30 cellular contexts compared by ENCODE assay signal in genomic region chr21:34035619-34036354, GRCh38. TPM values are rescaled to one million over a fixed set of nuclear protein-coding genes. Genes with fewer than 3 reads are reported as not detected.
DNase-seq lines count a peak whose midpoint lies in the region; ATAC-seq, FAIRE-seq and TF ChIP-seq lines count a peak whose summit lies in the region.
"Had no signal": no experiment of that assay in that cellular context is flagged by ENCODE, and none has a peak within 500 bp of the region (broad histone marks: within the 10 kb centered on the region; RNA-seq: fewer than 3 reads in every experiment).

No MANE protein-coding gene starts in this region.

- H4K20me1 ChIP-seq in HepG2 (ENCODE audit: insufficient read depth, low read length): no peaks in the 10 kb centered on the region
- no peaks in the 10 kb centered on the region for H4K20me1 ChIP-seq in K562 (replicated peaks; ENCODE audit: control insufficient read depth, insufficient read depth, low read length)
- H4K20me1 ChIP-seq in keratinocyte (ENCODE audit: control insufficient read depth, extremely low read depth, insufficient read depth, low read length): no peaks in the 10 kb centered on the region

- CTCF ChIA-PET in HepG2 (lab: Yijun Ruan, JAX; ENCODE audit: low intra/inter-chr PET ratio, low total read pairs) (no interaction called here), K562 (lab: Yijun Ruan, JAX; ENCODE audit: low intra/inter-chr PET ratio) (no interaction called here)

- H3K4me1 ChIP-seq in HepG2 (ENCODE audit: insufficient read depth, low read length) (peaks cover 54% of the 10 kb centered on the region), right lobe of liver (peaks cover 0 to 17% (median 3%) of the 10 kb centered on the region in 4 donors), K562 (replicated peaks in 1 of 2; ENCODE audit: control insufficient read depth in 2 of 2, insufficient read depth in 2 of 2, low read length in 2 of 2) (peaks cover 0 to 4% of the 10 kb centered on the region in 2 experiments; a peak in 3 of 5 replicates), keratinocyte (ENCODE audit: control insufficient read depth, extremely low read depth, insufficient read depth, low read length) (peaks cover 30% of the 10 kb centered on the region), BE2C (no peaks in the 10 kb centered on the region), pancreas (no peaks in the 10 kb centered on the region)
- H3K4me1 ChIP-seq: gastrocnemius medialis, right atrium auricular region, testis had no signal

- BruUV-seq in HepG2 (replicated peaks; lab: Mats Ljungman, UMichigan) (no TSS peak), K562 (replicated peaks; lab: Mats Ljungman, UMichigan) (no TSS peak)

- H3K9ac ChIP-seq in HepG2 (ENCODE audit: insufficient read depth, low read depth, low read length) (no peak overlapping the region), K562 (ENCODE audit: insufficient read depth in 1 of 2, low read depth in 2 of 2, low read length in 2 of 2) (no peak overlapping the region), keratinocyte (ENCODE audit: control insufficient read depth, extremely low read depth, insufficient read depth, low read length) (no peak overlapping the region)

- H3K27ac ChIP-seq in HepG2 (ENCODE audit: extremely low read length, insufficient read depth, low read length) (no peak overlapping the region), right lobe of liver (no peak overlapping the region), K562 (ENCODE audit: extremely low read depth, low read depth, low read length) (no peak overlapping the region), keratinocyte (ENCODE audit: control insufficient read depth, insufficient read depth, low read length) (peak overlapping the region; percentile 65), substantia nigra (ENCODE audit: low read depth, low read length, poor library complexity, severe bottlenecking) (no peak overlapping the region), pancreas (no peak overlapping the region)
- H3K27ac ChIP-seq: gastrocnemius medialis, right atrium auricular region, testis had no signal

- H3K27me3 ChIP-seq in HepG2 (ENCODE audit: control insufficient read depth in 1 of 2, insufficient read depth in 2 of 2, low read length in 2 of 2) (peaks cover 1 to 16% of the 10 kb centered on the region in 2 experiments; a peak in 3 of 5 replicates), right lobe of liver (no peaks in the 10 kb centered on the region), K562 (ENCODE audit: control insufficient read depth in 2 of 2, insufficient read depth in 2 of 2, low read length in 2 of 2) (peaks cover 8 to 21% of the 10 kb centered on the region in 2 experiments; a peak in 4 of 5 replicates), keratinocyte (ENCODE audit: control insufficient read depth, extremely low read depth, insufficient read depth, low read length) (no peaks in the 10 kb centered on the region), BE2C (peaks cover 23% of the 10 kb centered on the region), pancreas (no peaks in the 10 kb centered on the region)
- H3K27me3 ChIP-seq: gastrocnemius medialis, right atrium auricular region, testis had no signal

- no peaks in the 10 kb centered on the region for H3K9me3 ChIP-seq in HepG2 (ENCODE audit: low read length)
- no peaks in the 10 kb centered on the region for H3K9me3 ChIP-seq in right lobe of liver
- H3K9me3 ChIP-seq in K562 (replicated peaks; ENCODE audit: control insufficient read depth, insufficient read depth, low read depth, low read length): no peaks in the 10 kb centered on the region
- H3K9me3 ChIP-seq in keratinocyte (ENCODE audit: control insufficient read depth, low read depth, low read length): no peaks in the 10 kb centered on the region
- H3K9me3 ChIP-seq in BE2C: no peaks in the 10 kb centered on the region
- no peaks in the 10 kb centered on the region for H3K9me3 ChIP-seq in pancreas
- H3K9me3 ChIP-seq: gastrocnemius medialis, right atrium auricular region, testis had no signal

- TF ChIP-seq CTCF in HepG2 (CRISPR knock-in tag; IDR thresholded peaks at IDR 0.05) (no peak), right lobe of liver (IDR thresholded peaks at IDR 0.05) (no peak), K562 (IDR thresholded peaks at IDR 0.05 in 2 of 3, conservative IDR thresholded peaks at IDR 0.05 in 1 of 3; ENCODE audit: insufficient read depth in 2 of 3, low read depth in 1 of 3, low read length in 3 of 3) (no peak), keratinocyte (optimal IDR thresholded peaks at IDR 0.05 in 1 of 3, IDR thresholded peaks at IDR 0.05 in 1 of 3, conservative IDR thresholded peaks at IDR 0.05 in 1 of 3; ENCODE audit: extremely low read depth in 1 of 3, insufficient read depth in 2 of 3, low read length in 3 of 3) (no peak), BE2C (IDR thresholded peaks at IDR 0.05; ENCODE audit: low read depth, low read length) (no peak), pancreas (IDR thresholded peaks at IDR 0.05) (no peak)

- FAIRE-seq in HepG2 (lab: Jason Lieb, UNC) (no peak), K562 (lab: Jason Lieb, UNC) (no peak), keratinocyte (lab: Jason Lieb, UNC) (peak; percentile 91), pancreas (lab: Jason Lieb, UNC) (no peak)
- FAIRE-seq: astrocyte, GM12878, urothelium cell line had no signal

- ATAC-seq in HepG2 (no peak), right lobe of liver (no peak), K562 (no peak), pancreas (no peak)
- ATAC-seq: gastrocnemius medialis, GM12878, left cardiac atrium, Panc1, T-helper 17 cell had no signal

- WGBS in HepG2 (ENCODE audit: low lambda C conversion rate): 66% methylated on average over 8 of the region's 8 CpGs
- 100% methylated on average over 7 of the region's 8 CpGs for WGBS in right lobe of liver (ENCODE audit: insufficient coverage, low coverage, low lambda C conversion rate, missing lambda C conversion rate)
- 29% methylated on average over 8 of the region's 8 CpGs for WGBS in K562 (ENCODE audit: insufficient coverage, low coverage, missing lambda C conversion rate)
- 77 to 83% methylated on average over 8 of the region's 8 CpGs for WGBS in pancreas, 2 donors

- TF ChIP-seq RAD21 in HepG2 (CRISPR knock-in tag; IDR thresholded peaks at IDR 0.05) (no peak), K562 (CRISPR knock-in tag; conservative IDR thresholded peaks at IDR 0.05 in 1 of 2, IDR thresholded peaks at IDR 0.05 in 1 of 2) (no peak)

- TF ChIP-seq EP300 in HepG2 (IDR thresholded peaks at IDR 0.05; ENCODE audit: low read depth in 2 of 2, low read length in 2 of 2): no peak
- no peak for TF ChIP-seq EP300 in HepG2 (CRISPR knock-in tag; IDR thresholded peaks at IDR 0.05; ENCODE audit: borderline replicate concordance)
- no peak for TF ChIP-seq EP300 in K562 (IDR thresholded peaks at IDR 0.05; ENCODE audit: low read length)

- H3K9me1 ChIP-seq in K562 (ENCODE audit: control insufficient read depth, insufficient read depth, low read length) (no peaks in the 10 kb centered on the region), keratinocyte (ENCODE audit: control insufficient read depth, extremely low read depth, insufficient read depth, low read length) (no peaks in the 10 kb centered on the region)

- in situ Hi-C loops in HepG2 (cut with HindIII; ENCODE audit: extremely low pct_ligation_motif_present, low pct_unique_long_range_greater_than_20kb): no loop called here
- in situ Hi-C loops in K562 (cut with MboI): no loop called here

- H3K4me2 ChIP-seq in HepG2 (ENCODE audit: low read depth, low read length) (no peak overlapping the region), K562 (ENCODE audit: insufficient read depth, low read length) (no peak overlapping the region), keratinocyte (ENCODE audit: control insufficient read depth, extremely low read depth, insufficient read depth, low read depth, low read length) (peak overlapping the region; percentile 65)

- H2AFZ ChIP-seq in HepG2 (ENCODE audit: low read length) (no peak overlapping the region), K562 (ENCODE audit: low read depth, low read length) (no peak overlapping the region), keratinocyte (ENCODE audit: control insufficient read depth, low read length) (peak overlapping the region; percentile 69)

- no peaks in the 10 kb centered on the region for H3K36me3 ChIP-seq in HepG2 (replicated peaks in 1 of 2; ENCODE audit: control insufficient read depth in 1 of 2, insufficient read depth in 2 of 2, low read length in 2 of 2)
- no peaks in the 10 kb centered on the region for H3K36me3 ChIP-seq in right lobe of liver
- no peaks in the 10 kb centered on the region for H3K36me3 ChIP-seq in K562 (ENCODE audit: control insufficient read depth, insufficient read depth, low read length)
- no peaks in the 10 kb centered on the region for H3K36me3 ChIP-seq in keratinocyte (ENCODE audit: control insufficient read depth in 2 of 2, extremely low read depth in 1 of 2, insufficient read depth in 2 of 2, low read length in 2 of 2)
- no peaks in the 10 kb centered on the region for H3K36me3 ChIP-seq in BE2C
- no peaks in the 10 kb centered on the region for H3K36me3 ChIP-seq in pancreas
- H3K36me3 ChIP-seq: gastrocnemius medialis, right atrium auricular region had no signal

- POLR2A ChIA-PET in HepG2 (lab: Yijun Ruan, JAX): interaction anchor here (0.9 kb wide), 1 partner anchor 9 kb away, joined by 3 read pairs; no protein-coding TSS in a partner anchor
- POLR2A ChIA-PET in K562 (lab: Yijun Ruan, JAX): interaction anchor here (0.9 to 1.3 kb wide), 2 partner anchors 13 to 19 kb away, joined by 3 to 5 read pairs; no protein-coding TSS in a partner anchor

- intact Hi-C loops in HepG2 (cut with micrococcal nuclease; ENCODE audit: unreplicated experiment) (no loop called here), right lobe of liver (cut with DNase I) (no loop called here), K562 (cut with micrococcal nuclease) (no loop called here), pancreas (cut with DNase I) (no loop called here)

- dilution Hi-C loops in keratinocyte (cut with MboI; ENCODE audit: extremely low pct_ligation_motif_present, low sequenced_read_pairs): no loop called here

- H3K4me3 ChIP-seq in HepG2 (replicated peaks in 1 of 3; ENCODE audit: insufficient read depth in 1 of 3, low read depth in 2 of 3, low read length in 3 of 3) (no peak overlapping the region), right lobe of liver (no peak overlapping the region), K562 (no peak overlapping the region), keratinocyte (ENCODE audit: control insufficient read depth in 2 of 3, extremely low read depth in 1 of 3, insufficient read depth in 2 of 3, low read depth in 1 of 3, low read length in 3 of 3) (no peak overlapping the region), BE2C (ENCODE audit: low read depth, low read length) (no peak overlapping the region), pancreas (no peak overlapping the region)
- H3K4me3 ChIP-seq: gastrocnemius medialis, GM12878, right atrium auricular region, testis had no signal

- H3K79me2 ChIP-seq in HepG2 (ENCODE audit: insufficient read depth, low read length): no peaks in the 10 kb centered on the region
- H3K79me2 ChIP-seq in K562 (ENCODE audit: control insufficient read depth, insufficient read depth, low read length): no peaks in the 10 kb centered on the region
- no peaks in the 10 kb centered on the region for H3K79me2 ChIP-seq in keratinocyte (ENCODE audit: control insufficient read depth, insufficient read depth, low read length)

- TF ChIP-seq POLR2A in HepG2 (IDR thresholded peaks at IDR 0.05; ENCODE audit: insufficient read depth in 1 of 2, low read depth in 2 of 2, low read length in 2 of 2) (no peak), right lobe of liver (IDR thresholded peaks at IDR 0.05) (no peak), K562 (conservative IDR thresholded peaks at IDR 0.05) (no peak)

- no peak for DNase-seq in HepG2 (ENCODE audit: low spot score)
- no peak for DNase-seq in right lobe of liver
- no peak for DNase-seq in K562 (ENCODE audit: extremely low read depth in 1 of 4, low spot score in 3 of 4)
- peak; percentile 87 for DNase-seq in keratinocyte (ENCODE audit: low read depth, low spot score)
- no peak for DNase-seq in substantia nigra (lab: John Stamatoyannopoulos, UW)
- no peak for DNase-seq in amygdala (lab: John Stamatoyannopoulos, UW)
- DNase-seq in BE2C: no peak
- no peak for DNase-seq in pancreas
- DNase-seq: activated CD4-positive, CD25-positive, alpha-beta regulatory T cell treated with anti-CD3 and anti-CD28 coated beads, Interleukin-2, amount 50 U/mL, for 72 hours; activated effector memory CD4-positive, alpha-beta T cell treated with Interleukin-2 at 50 U/mL for 16 hours; activated naive CD8-positive, alpha-beta T cell treated with anti-CD3 and anti-CD28 coated beads for 36 hours; central memory CD4-positive, alpha-beta T cell; DMS 273 treated with DMSO at 0.1 percent for 48 hours; gastrocnemius medialis; left cardiac atrium; NCI-H1092; NCI-H1694; NCI-H446; NCI-H774; posterior cingulate gyrus; SHP77; stimulated activated CD4-positive, alpha-beta T cell treated with anti-CD3 and anti-CD28 coated beads, Interleukin-1b, Interleukin-23, amount 100 ng/mL, for 48 hours; stimulated activated naive CD4-positive, alpha-beta T cell treated with Interleukin-2 at 50 U/mL for 16 hours; T-helper 17 cell; testis had no signal

RNA-seq across cellular contexts. Expression of gene MRPS6, which starts 37.6 kb away (rescaled TPM):
- total RNA-seq in HepG2 (2016; rRNA removed; fragmentation: Illumina TruSeq; extraction: Trizol) (26.9 and 35.5 TPM in 2 replicates), right lobe of liver (10 to 100 TPM; 16.0 to 30.0 (median 24.5) TPM), K562 (2014; rRNA removed) (24.6 and 27.7 TPM in 2 replicates), K562 (2014; rRNA removed; fragmentation: Illumina TruSeq; extraction: Trizol) (32.3 and 41.3 TPM in 2 replicates), K562 (2015; rRNA removed; fragmentation: Illumina TruSeq; extraction: Trizol) (26.1 and 27.0 TPM in 2 replicates), K562 (2021) (61.6 and 67.6 TPM in 2 replicates), pancreas (10 to 100 TPM in 5 of 6 donors, 1 to 10 TPM in 1; 9.9 to 14.5 (median 12.3) TPM)
- 17.1 and 18.4 TPM in 2 replicates for total RNA-seq in HepG2 (2016; cell fraction: cytosol; rRNA removed; fragmentation: Illumina TruSeq; extraction: Trizol; ENCODE audit: low read depth)
- 28.4 and 41.4 TPM in 2 replicates for total RNA-seq in HepG2 (2016; cell fraction: insoluble cytoplasmic fraction; rRNA removed; fragmentation: Illumina TruSeq; extraction: Trizol)
- total RNA-seq in HepG2 (2016; cell fraction: membrane; rRNA removed; fragmentation: Illumina TruSeq; extraction: Trizol): 25.8 and 27.0 TPM in 2 replicates
- total RNA-seq in HepG2 (2016; cell fraction: nucleus; rRNA removed; fragmentation: Illumina TruSeq; extraction: Trizol): 20.3 and 20.6 TPM in 2 replicates
- polyA plus RNA-seq in HepG2 (2011; rRNA removed) (9.8 and 14.2 TPM in 2 replicates), K562 (2011; rRNA removed) (37.8 and 39.8 TPM in 2 replicates), K562 (2014; fragmentation: Illumina TruSeq; extraction: Trizol) (68.2 and 72.0 TPM in 2 replicates), K562 (2014; fragmentation: Nextera tagmentation; extraction: Ambion mirVana) (10 to 100 TPM; 31.5 to 39.3 TPM), K562 (2014; rRNA removed) (51.9 and 55.0 TPM in 2 replicates), keratinocyte (16.8 to 41.5 TPM (median 35.6 TPM) in 3 replicates), pancreas (10 to 100 TPM; 16.9 to 18.5 TPM)
- 11.1 and 11.6 TPM in 2 replicates for polyA plus RNA-seq in HepG2 (2011; cell fraction: cytosol; rRNA removed)
- 18.4 and 19.2 TPM in 2 replicates for polyA plus RNA-seq in HepG2 (2011; cell fraction: nucleus; rRNA removed)
- 25.9 and 47.2 TPM in 2 replicates for polyA plus RNA-seq in HepG2 (2012)
- polyA plus RNA-seq in HepG2 (2016; cell fraction: cytosol; fragmentation: Illumina TruSeq; extraction: Trizol; ENCODE audit: low read depth): 21.7 and 25.8 TPM in 2 replicates
- 69.3 and 71.8 TPM in 2 replicates for polyA plus RNA-seq in HepG2 (2016; cell fraction: insoluble cytoplasmic fraction; fragmentation: Illumina TruSeq; extraction: Trizol; ENCODE audit: low read depth)
- polyA plus RNA-seq in HepG2 (2016; cell fraction: membrane; fragmentation: Illumina TruSeq; extraction: Trizol; ENCODE audit: low read depth): 29.0 and 33.1 TPM in 2 replicates
- 39.3 and 52.2 TPM in 2 replicates for polyA plus RNA-seq in HepG2 (2016; cell fraction: nucleus; fragmentation: Illumina TruSeq; extraction: Trizol; ENCODE audit: insufficient read depth, low read depth)
- polyA minus RNA-seq in HepG2 (2011; rRNA and poly(A)+ RNA removed; ENCODE audit: low replicate concordance): 9.1 and 10.5 TPM in 2 replicates
- 3.3 and 3.4 TPM in 2 replicates for polyA minus RNA-seq in HepG2 (2011; cell fraction: cytosol; rRNA and poly(A)+ RNA removed)
- 21.8 and 24.6 TPM in 2 replicates for polyA minus RNA-seq in HepG2 (2011; cell fraction: nucleus; rRNA and poly(A)+ RNA removed)
- 32.3 and 65.6 TPM in 2 replicates for total RNA-seq in K562 (2011; cell fraction: chromatin; rRNA removed; ENCODE audit: low replicate concordance)
- total RNA-seq in K562 (2011; cell fraction: nucleolus; rRNA removed): 16.3 and 20.5 TPM in 2 replicates
- total RNA-seq in K562 (2011; cell fraction: nucleoplasm; rRNA removed): 51.1 and 85.3 TPM in 2 replicates
- 32.8 and 39.1 TPM in 2 replicates for polyA plus RNA-seq in K562 (2011; cell fraction: cytosol; rRNA removed)
- polyA plus RNA-seq in K562 (2011; cell fraction: nucleus; rRNA removed): 51.4 and 65.2 TPM in 2 replicates
- polyA plus RNA-seq in K562 (2012): 60.8 and 80.0 TPM in 2 replicates
- 26.4 and 29.9 TPM in 2 replicates for polyA minus RNA-seq in K562 (2011; rRNA and poly(A)+ RNA removed)
- polyA minus RNA-seq in K562 (2011; cell fraction: cytosol; rRNA and poly(A)+ RNA removed): 15.9 and 17.2 TPM in 2 replicates
- polyA minus RNA-seq in K562 (2011; cell fraction: nucleus; rRNA and poly(A)+ RNA removed): 36.5 and 42.4 TPM in 2 replicates
- polyA plus RNA-seq in keratinocyte (2011; ENCODE audit: low read depth): 29.4 TPM
- 36.6 and 46.1 TPM in 2 replicates for polyA plus RNA-seq in keratinocyte (2011; cell fraction: cytosol; rRNA removed)
- 28.5 and 33.9 TPM in 2 replicates for polyA plus RNA-seq in keratinocyte (2011; cell fraction: nucleus; rRNA removed)
- polyA plus RNA-seq in keratinocyte (2012; ENCODE audit: low replicate concordance): 42.6 and 102 TPM in 2 replicates
- polyA minus RNA-seq in keratinocyte: 3.0 to 15.5 TPM (median 5.9 TPM) in 3 replicates
- 7.1 TPM for polyA minus RNA-seq in keratinocyte (2011; cell fraction: cytosol; rRNA and poly(A)+ RNA removed)
- polyA minus RNA-seq in keratinocyte (2011; cell fraction: nucleus; rRNA and poly(A)+ RNA removed): 7.6 and 14.4 TPM in 2 replicates
- 16.1 TPM for polyA plus RNA-seq in BE2C (2012; ENCODE audit: insufficient read depth, insufficient read length, low read depth)

RNA-seq across cellular contexts. Expression of gene SLC5A3, which starts 37.6 kb away (rescaled TPM):
- total RNA-seq in HepG2 (2016; rRNA removed; fragmentation: Illumina TruSeq; extraction: Trizol) (10.1 and 11.2 TPM in 2 replicates), right lobe of liver (10 to 100 TPM in 3 of 6 experiments, 1 to 10 TPM in 3; 8.0 to 12.7 (median 10.1) TPM), K562 (2014; rRNA removed) (6.9 and 7.6 TPM in 2 replicates), K562 (2014; rRNA removed; fragmentation: Illumina TruSeq; extraction: Trizol) (16.7 TPM in 2 replicates), K562 (2015; rRNA removed; fragmentation: Illumina TruSeq; extraction: Trizol) (16.4 and 17.2 TPM in 2 replicates), K562 (2021) (12.1 and 13.6 TPM in 2 replicates), pancreas (1 to 10 TPM; 2.2 to 5.9 (median 3.0) TPM)
- total RNA-seq in HepG2 (2016; cell fraction: cytosol; rRNA removed; fragmentation: Illumina TruSeq; extraction: Trizol; ENCODE audit: low read depth): 1.0 and 1.1 TPM in 2 replicates
- total RNA-seq in HepG2 (2016; cell fraction: insoluble cytoplasmic fraction; rRNA removed; fragmentation: Illumina TruSeq; extraction: Trizol): 9.3 and 10.6 TPM in 2 replicates
- total RNA-seq in HepG2 (2016; cell fraction: membrane; rRNA removed; fragmentation: Illumina TruSeq; extraction: Trizol): 2.4 and 3.4 TPM in 2 replicates
- total RNA-seq in HepG2 (2016; cell fraction: nucleus; rRNA removed; fragmentation: Illumina TruSeq; extraction: Trizol): 32.4 and 34.8 TPM in 2 replicates
- polyA plus RNA-seq in HepG2 (2011; rRNA removed) (4.6 and 5.6 TPM in 2 replicates), K562 (2011; rRNA removed) (19.4 and 20.6 TPM in 2 replicates), K562 (2014; fragmentation: Illumina TruSeq; extraction: Trizol) (6.7 and 9.0 TPM in 2 replicates), K562 (2014; fragmentation: Nextera tagmentation; extraction: Ambion mirVana) (1 to 10 TPM; 2.9 to 3.4 TPM), K562 (2014; rRNA removed) (5.4 and 7.1 TPM in 2 replicates), keratinocyte (2.5 to 5.9 TPM (median 4.0 TPM) in 3 replicates), pancreas (1 to 10 TPM in 1 of 2 donors, under 1 TPM in 1; 0.49 to 1.0 TPM)
- 1.7 and 2.8 TPM in 2 replicates for polyA plus RNA-seq in HepG2 (2011; cell fraction: cytosol; rRNA removed)
- 7.9 and 9.1 TPM in 2 replicates for polyA plus RNA-seq in HepG2 (2011; cell fraction: nucleus; rRNA removed)
- 5.9 and 25.5 TPM in 2 replicates for polyA plus RNA-seq in HepG2 (2012)
- polyA plus RNA-seq in HepG2 (2016; cell fraction: cytosol; fragmentation: Illumina TruSeq; extraction: Trizol; ENCODE audit: low read depth): 0.19 and 0.23 TPM in 2 replicates
- 2.8 and 3.4 TPM in 2 replicates for polyA plus RNA-seq in HepG2 (2016; cell fraction: insoluble cytoplasmic fraction; fragmentation: Illumina TruSeq; extraction: Trizol; ENCODE audit: low read depth)
- 0.32 and 0.36 TPM in 2 replicates for polyA plus RNA-seq in HepG2 (2016; cell fraction: membrane; fragmentation: Illumina TruSeq; extraction: Trizol; ENCODE audit: low read depth)
- polyA plus RNA-seq in HepG2 (2016; cell fraction: nucleus; fragmentation: Illumina TruSeq; extraction: Trizol; ENCODE audit: insufficient read depth, low read depth): 12.9 and 13.1 TPM in 2 replicates
- polyA minus RNA-seq in HepG2 (2011; rRNA and poly(A)+ RNA removed; ENCODE audit: low replicate concordance): 12.4 and 18.2 TPM in 2 replicates
- polyA minus RNA-seq in HepG2 (2011; cell fraction: cytosol; rRNA and poly(A)+ RNA removed): 14.2 and 15.2 TPM in 2 replicates
- 64.2 and 72.4 TPM in 2 replicates for polyA minus RNA-seq in HepG2 (2011; cell fraction: nucleus; rRNA and poly(A)+ RNA removed)
- total RNA-seq in K562 (2011; cell fraction: chromatin; rRNA removed; ENCODE audit: low replicate concordance): 44.3 and 119 TPM in 2 replicates
- 25.8 and 32.5 TPM in 2 replicates for total RNA-seq in K562 (2011; cell fraction: nucleolus; rRNA removed)
- total RNA-seq in K562 (2011; cell fraction: nucleoplasm; rRNA removed): 67.2 and 119 TPM in 2 replicates
- polyA plus RNA-seq in K562 (2011; cell fraction: cytosol; rRNA removed): 3.6 and 12.2 TPM in 2 replicates
- polyA plus RNA-seq in K562 (2011; cell fraction: nucleus; rRNA removed): 30.2 and 47.9 TPM in 2 replicates
- 6.1 and 7.8 TPM in 2 replicates for polyA plus RNA-seq in K562 (2012)
- 58.5 and 67.8 TPM in 2 replicates for polyA minus RNA-seq in K562 (2011; rRNA and poly(A)+ RNA removed)
- polyA minus RNA-seq in K562 (2011; cell fraction: cytosol; rRNA and poly(A)+ RNA removed): 23.0 and 26.3 TPM in 2 replicates
- 61.1 and 106 TPM in 2 replicates for polyA minus RNA-seq in K562 (2011; cell fraction: nucleus; rRNA and poly(A)+ RNA removed)
- polyA plus RNA-seq in keratinocyte (2011; ENCODE audit: low read depth): 7.0 TPM
- polyA plus RNA-seq in keratinocyte (2011; cell fraction: cytosol; rRNA removed): 0.44 and 1.2 TPM in 2 replicates
- 7.4 and 12.4 TPM in 2 replicates for polyA plus RNA-seq in keratinocyte (2011; cell fraction: nucleus; rRNA removed)
- polyA plus RNA-seq in keratinocyte (2012; ENCODE audit: low replicate concordance): 3.1 and 12.3 TPM in 2 replicates
- polyA minus RNA-seq in keratinocyte: 3.8 to 22.1 TPM (median 10.7 TPM) in 3 replicates
- 2.1 TPM for polyA minus RNA-seq in keratinocyte (2011; cell fraction: cytosol; rRNA and poly(A)+ RNA removed)
- polyA minus RNA-seq in keratinocyte (2011; cell fraction: nucleus; rRNA and poly(A)+ RNA removed): 25.4 and 45.5 TPM in 2 replicates
- polyA plus RNA-seq in BE2C (2012; ENCODE audit: insufficient read depth, insufficient read length, low read depth): 1.6 TPM
